In genomic region chr9:122988919-122989614, GRCh38 we compare ENCODE assay signal across 12 cellular contexts. TPM values are rescaled to one million over a fixed set of nuclear protein-coding genes. Genes with fewer than 3 reads are reported as not detected.
DNase-seq lines count a peak whose midpoint lies in the region; ATAC-seq, FAIRE-seq and TF ChIP-seq lines count a peak whose summit lies in the region.
"Had no signal": no experiment of that assay in that cellular context is flagged by ENCODE, and none has a peak within 500 bp of the region (broad histone marks: within the 10 kb centered on the region; RNA-seq: fewer than 3 reads in every experiment).

No MANE protein-coding gene starts in this region.

- H3F3A ChIP-seq in MM.1S (ENCODE audit: insufficient read depth, low read length): peaks cover 12% of the 10 kb centered on the region

- no peak overlapping the region for H3K4me2 ChIP-seq in MM.1S (ENCODE audit: low read depth, low read length)

- no peaks in the 10 kb centered on the region for H3K27me3 ChIP-seq in MM.1S (replicated peaks; ENCODE audit: insufficient read depth, low read length)
- H3K27me3 ChIP-seq in upper lobe of left lung: no peaks in the 10 kb centered on the region

- H3K79me2 ChIP-seq in MM.1S (ENCODE audit: low read length): no peaks in the 10 kb centered on the region

- H3K4me3 Mint-ChIP-seq in activated T-cell treated with anti-CD3 and anti-CD28 coated beads, Interleukin-2, amount 50 U/mL, for 24 hours: no peak overlapping the region
- no peak overlapping the region for H3K4me3 Mint-ChIP-seq in naive thymus-derived CD8-positive, alpha-beta T cell

- no peak overlapping the region for H2AFZ ChIP-seq in MM.1S (ENCODE audit: low read length)

- H3K9me3 Mint-ChIP-seq in activated T-cell treated with anti-CD3 and anti-CD28 coated beads, Interleukin-2, amount 50 U/mL, for 24 hours: no peaks in the 10 kb centered on the region
- no peaks in the 10 kb centered on the region for H3K9me3 Mint-ChIP-seq in naive thymus-derived CD8-positive, alpha-beta T cell

- TF ChIP-seq POLR2A in H54 (IDR thresholded peaks at IDR 0.05; ENCODE audit: low read depth, low read length): no peak
- no peak for TF ChIP-seq POLR2A in upper lobe of left lung (IDR thresholded peaks at IDR 0.05)

- peaks cover 58% of the 10 kb centered on the region for H3K36me3 Mint-ChIP-seq in activated T-cell treated with anti-CD3 and anti-CD28 coated beads, Interleukin-2, amount 50 U/mL, for 24 hours (ENCODE audit: low read depth)
- peaks cover 0 to 48% (median 0%) of the 10 kb centered on the region in 3 donors for H3K36me3 Mint-ChIP-seq in naive thymus-derived CD8-positive, alpha-beta T cell

- H3K4me1 ChIP-seq in MM.1S (ENCODE audit: low read length): peaks cover 11% of the 10 kb centered on the region
- no peaks in the 10 kb centered on the region for H3K4me1 ChIP-seq in upper lobe of left lung

- no peak overlapping the region for H3K9ac ChIP-seq in MM.1S (ENCODE audit: low read length)

- POLR2A ChIA-PET in naive thymus-derived CD8-positive, alpha-beta T cell (lab: Charles Lee): interaction anchor here (0.6 kb wide), 1 partner anchor 14 kb away, joined by 3 read pairs; no protein-coding TSS in a partner anchor

- no peak for DNase-seq in activated T-cell treated with anti-CD3 and anti-CD28 coated beads, Interleukin-2, amount 50 U/mL, for 24 hours
- DNase-seq in activated T-cell treated with anti-CD3 and anti-CD28 coated beads, Interleukin-2, amount 50 U/mL, for 48 hours: no peak
- DNase-seq in H54 (ENCODE audit: insufficient read length, low spot score) (no peak), MM.1S (peak; percentile 73), upper lobe of left lung (no peak), NCI-H345 (lab: John Stamatoyannopoulos, UW) (no peak), COLO668 (lab: John Stamatoyannopoulos, UW; ENCODE audit: unreplicated experiment) (no peak)
- no peak for DNase-seq in naive thymus-derived CD8-positive, alpha-beta T cell
- DNase-seq: central memory CD4-positive, alpha-beta T cell; NCI-H774; posterior cingulate gyrus had no signal

- peak overlapping the region; percentile 19; the same call in 1 of the 2 replicates for H3K27ac ChIP-seq in MM.1S (ENCODE audit: low read length)
- no peak overlapping the region for H3K27ac ChIP-seq in upper lobe of left lung

- H3K4me3 ChIP-seq in MM.1S (ENCODE audit: low read length) (no peak overlapping the region), upper lobe of left lung (no peak overlapping the region)

- H3K9me3 ChIP-seq in MM.1S (replicated peaks; ENCODE audit: insufficient read depth, low read length) (no peaks in the 10 kb centered on the region), upper lobe of left lung (no peaks in the 10 kb centered on the region)

- no peak for ATAC-seq in naive thymus-derived CD8-positive, alpha-beta T cell
- ATAC-seq in upper lobe of left lung (ENCODE audit: low FRiP score in 2 of 2): no peak

- H3K36me3 ChIP-seq in MM.1S (replicated peaks; ENCODE audit: insufficient read depth, low read length) (0 out of 2 replicates have a peak, but pooled peaks cover 3% of the 10 kb centered on the region), upper lobe of left lung (peaks cover 3 to 61% (median 25%) of the 10 kb centered on the region in 4 donors)

- H3K27ac Mint-ChIP-seq in activated T-cell treated with anti-CD3 and anti-CD28 coated beads, Interleukin-2, amount 50 U/mL, for 24 hours: peak overlapping the region; percentile 80
- peak overlapping the region in 6 of 10 donors; percentile 17 to 76 (median 42) for H3K27ac Mint-ChIP-seq in naive thymus-derived CD8-positive, alpha-beta T cell

- no peak for TF ChIP-seq EP300 in upper lobe of left lung (IDR thresholded peaks at IDR 0.05)

- H4K20me1 ChIP-seq in MM.1S (ENCODE audit: insufficient read depth, low read length): no peaks in the 10 kb centered on the region

- TF ChIP-seq CTCF in MM.1S (IDR thresholded peaks at IDR 0.05; ENCODE audit: low read length): no peak
- TF ChIP-seq CTCF in upper lobe of left lung (IDR thresholded peaks at IDR 0.05): no peak

- peak; percentile 79 for FAIRE-seq in H54 (lab: Jason Lieb, UNC)
- FAIRE-seq: HTR-8/SVneo had no signal

- 73 to 76% methylated on average over 8 of the region's 8 CpGs for WGBS in upper lobe of left lung, 2 donors

- H3K4me1 Mint-ChIP-seq in activated T-cell treated with anti-CD3 and anti-CD28 coated beads, Interleukin-2, amount 50 U/mL, for 24 hours (ENCODE audit: low read depth): peaks cover 8% of the 10 kb centered on the region
- peaks cover 0 to 7% (median 0%) of the 10 kb centered on the region in 4 donors for H3K4me1 Mint-ChIP-seq in naive thymus-derived CD8-positive, alpha-beta T cell

- no peaks in the 10 kb centered on the region for H3K27me3 Mint-ChIP-seq in activated T-cell treated with anti-CD3 and anti-CD28 coated beads, Interleukin-2, amount 50 U/mL, for 24 hours
- no peaks in the 10 kb centered on the region for H3K27me3 Mint-ChIP-seq in naive thymus-derived CD8-positive, alpha-beta T cell

- H3K9me2 ChIP-seq in MM.1S (replicated peaks; ENCODE audit: insufficient read depth, low read length): no peaks in the 10 kb centered on the region

RNA-seq across cellular contexts. Expression of gene GPR21, which starts 44.4 kb away (rescaled TPM):
- total RNA-seq in naive thymus-derived CD8-positive, alpha-beta T cell: under 1 TPM; 0.60 to 0.91 TPM
- polyA plus RNA-seq in naive thymus-derived CD8-positive, alpha-beta T cell: not detected
- 1 to 10 TPM in 3 of 6 donors, not detected in 3; 1.6 to 3.1 (median 2.1) TPM for total RNA-seq in upper lobe of left lung

RNA-seq across cellular contexts. Expression of gene RABGAP1, which starts 48.2 kb away (rescaled TPM):
- total RNA-seq in naive thymus-derived CD8-positive, alpha-beta T cell: 10 to 100 TPM; 43.4 to 43.5 TPM
- polyA plus RNA-seq in naive thymus-derived CD8-positive, alpha-beta T cell: 10 to 100 TPM; 21.9 to 26.6 (median 23.8) TPM
- total RNA-seq in upper lobe of left lung: 100 to 1,000 TPM in 2 of 6 donors, 10 to 100 TPM in 4; 41.7 to 147 (median 62.6) TPM

RNA-seq across cellular contexts. Expression of gene ZBTB26, which starts 57.8 kb away (rescaled TPM):
- 10 to 100 TPM in 1 of 2 experiments, 1 to 10 TPM in 1; 9.1 to 10.4 TPM for total RNA-seq in naive thymus-derived CD8-positive, alpha-beta T cell
- polyA plus RNA-seq in naive thymus-derived CD8-positive, alpha-beta T cell: 1 to 10 TPM in 1 of 3 donors, under 1 TPM in 2; 0.57 to 1.3 (median 0.66) TPM
- total RNA-seq in upper lobe of left lung: 1 to 10 TPM; 2.9 to 8.0 (median 5.2) TPM
